Comparison of ENCODE assay signal across 8 cellular contexts in genomic region chr2:19362652-19363473, GRCh38. TPM values are rescaled to one million over a fixed set of nuclear protein-coding genes. Genes with fewer than 3 reads are reported as not detected.
DNase-seq lines count a peak whose midpoint lies in the region; ATAC-seq and TF ChIP-seq lines count a peak whose summit lies in the region.

No MANE protein-coding gene starts in this region.

- TF ChIP-seq CTCF in GM10266 (IDR thresholded peaks at IDR 0.05; ENCODE audit: control insufficient read depth, insufficient read depth, low read depth, missing control alignments) (peak; percentile 60), fibroblast of lung (conservative IDR thresholded peaks at IDR 0.05 in 1 of 2, IDR thresholded peaks at IDR 0.05 in 1 of 2; ENCODE audit: low read depth in 1 of 2, low read length in 2 of 2) (peak; percentile 81), tibial nerve (IDR thresholded peaks at IDR 0.05) (peak; percentile 66 to 88 (median 82))

- H3K36me3 ChIP-seq in fibroblast of lung (ENCODE audit: control insufficient read depth, insufficient read depth, low read length) (no peaks in the 10 kb centered on the region), tibial nerve (no peaks in the 10 kb centered on the region)

- ATAC-seq in HG03135 (IDR thresholded peaks at IDR 0.05; ENCODE audit: unreplicated experiment) (peak; percentile 56), naive B cell (ENCODE audit: low read depth in 2 of 2) (peak; percentile 38 to 39)

- peak overlapping the region; percentile 65 for H3K27ac ChIP-seq in fibroblast of lung (ENCODE audit: insufficient read depth, low read length)
- peak overlapping the region in 2 of 4 donors; percentile 0 to 17 for H3K27ac ChIP-seq in tibial nerve

- H3K9me3 Mint-ChIP-seq in activated CD4-positive, alpha-beta memory T cell treated with anti-CD3 and anti-CD28 coated beads, Interleukin-2, amount 10 ng/mL, durations not matched to agents 7 days and 5 days: no peaks in the 10 kb centered on the region
- no peaks in the 10 kb centered on the region for H3K9me3 Mint-ChIP-seq in naive B cell

- H3K79me2 ChIP-seq in fibroblast of lung (ENCODE audit: control insufficient read depth, insufficient read depth, low read length): peaks cover 5% of the 10 kb centered on the region

- H3K4me3 ChIP-seq in fibroblast of lung (replicated peaks in 1 of 4; ENCODE audit: control extremely low read depth in 1 of 4, insufficient read depth in 1 of 4, low read depth in 3 of 4, low read length in 4 of 4): peak overlapping the region; percentile 47 to 86 (median 73)
- peak overlapping the region; percentile 39 to 57 (median 51) for H3K4me3 ChIP-seq in tibial nerve

- peak overlapping the region; percentile 53 for H3K9ac ChIP-seq in fibroblast of lung (ENCODE audit: insufficient read depth, low read length)

- no peaks in the 10 kb centered on the region for H3K9me3 ChIP-seq in fibroblast of lung (ENCODE audit: control insufficient read depth, insufficient read depth, low read depth, low read length)
- no peaks in the 10 kb centered on the region for H3K9me3 ChIP-seq in tibial nerve

- TF ChIP-seq EP300 in tibial nerve (IDR thresholded peaks at IDR 0.05): no peak

- DNase-seq in A172 (ENCODE audit: low spot score): peak; percentile 84
- DNase-seq in GM10266 (ENCODE audit: extremely low spot score): peak; percentile 53
- DNase-seq in NCI-H345 (lab: John Stamatoyannopoulos, UW): peak; percentile 89
- peak; percentile 41 for DNase-seq in activated CD4-positive, alpha-beta memory T cell treated with anti-CD3 and anti-CD28 coated beads, Interleukin-2, amount 10 ng/mL, durations not matched to agents 7 days and 5 days
- peak; percentile 71 to 92 for DNase-seq in fibroblast of lung (ENCODE audit: low read depth in 2 of 2)
- no peak for DNase-seq in naive B cell
- peak; percentile 52 to 81 for DNase-seq in tibial nerve (ENCODE audit: low spot score in 2 of 2)

- H3K36me3 Mint-ChIP-seq in activated CD4-positive, alpha-beta memory T cell treated with anti-CD3 and anti-CD28 coated beads, Interleukin-2, amount 10 ng/mL, durations not matched to agents 7 days and 5 days (ENCODE audit: low read depth): no peaks in the 10 kb centered on the region
- no peaks in the 10 kb centered on the region for H3K36me3 Mint-ChIP-seq in naive B cell

- POLR2A ChIA-PET in activated CD4-positive, alpha-beta memory T cell treated with anti-CD3 and anti-CD28 coated beads, Interleukin-2, amount 10 ng/mL, durations not matched to agents 7 days and 5 days (lab: Charles Lee): no interaction called here

- H3K27me3 ChIP-seq in fibroblast of lung (ENCODE audit: control insufficient read depth, insufficient read depth, low read length) (no peaks in the 10 kb centered on the region), tibial nerve (peaks cover 0 to 60% of the 10 kb centered on the region in 2 donors)

- CTCF ChIA-PET in activated CD4-positive, alpha-beta memory T cell treated with anti-CD3 and anti-CD28 coated beads, Interleukin-2, amount 10 ng/mL, durations not matched to agents 7 days and 5 days (lab: Charles Lee): interaction anchor here (1.1 kb wide), 1 partner anchor 12 kb away, joined by 3 read pairs; no protein-coding TSS in a partner anchor

- peaks cover 2% of the 10 kb centered on the region for H3K4me1 ChIP-seq in fibroblast of lung (ENCODE audit: control insufficient read depth, extremely low read depth, insufficient read depth, low read length)
- H3K4me1 ChIP-seq in tibial nerve: peaks cover 0 to 35% (median 10%) of the 10 kb centered on the region in 4 donors

- H2AFZ ChIP-seq in fibroblast of lung (ENCODE audit: low read length): peak overlapping the region; percentile 85

- peaks cover 83% of the 10 kb centered on the region for H3K27me3 Mint-ChIP-seq in activated CD4-positive, alpha-beta memory T cell treated with anti-CD3 and anti-CD28 coated beads, Interleukin-2, amount 10 ng/mL, durations not matched to agents 7 days and 5 days
- peaks cover 27 to 42% (median 34%) of the 10 kb centered on the region in 3 donors for H3K27me3 Mint-ChIP-seq in naive B cell

- no peak for TF ChIP-seq POLR2A in tibial nerve (IDR thresholded peaks at IDR 0.05)

- H3K4me2 ChIP-seq in fibroblast of lung (ENCODE audit: extremely low read depth, insufficient read depth, low read length): peak overlapping the region; percentile 94

- no peak overlapping the region for H3K27ac Mint-ChIP-seq in activated CD4-positive, alpha-beta memory T cell treated with anti-CD3 and anti-CD28 coated beads, Interleukin-2, amount 10 ng/mL, durations not matched to agents 7 days and 5 days
- peak overlapping the region; percentile 36 to 96 (median 86) for H3K27ac Mint-ChIP-seq in naive B cell

- H4K20me1 ChIP-seq in fibroblast of lung (ENCODE audit: control insufficient read depth, extremely low read depth, insufficient read depth, low read length): no peaks in the 10 kb centered on the region

- peak overlapping the region; percentile 76 for H3K4me3 Mint-ChIP-seq in activated CD4-positive, alpha-beta memory T cell treated with anti-CD3 and anti-CD28 coated beads, Interleukin-2, amount 10 ng/mL, durations not matched to agents 7 days and 5 days
- H3K4me3 Mint-ChIP-seq in naive B cell: peak overlapping the region; percentile 88 to 97 (median 95)

- H3K4me1 Mint-ChIP-seq in activated CD4-positive, alpha-beta memory T cell treated with anti-CD3 and anti-CD28 coated beads, Interleukin-2, amount 10 ng/mL, durations not matched to agents 7 days and 5 days: peaks cover 27% of the 10 kb centered on the region
- peaks cover 33 to 49% (median 39%) of the 10 kb centered on the region in 3 donors for H3K4me1 Mint-ChIP-seq in naive B cell

- 1% methylated on average over 35 of the region's 35 CpGs for WGBS in tibial nerve, 2 donors

RNA-seq across cellular contexts. Expression of gene OSR1, which starts 4.4 kb away (rescaled TPM):
- 6.3 and 8.1 TPM in 2 replicates for total RNA-seq in A172 (2014; rRNA removed; shearing (Covaris generic))
- not detected for total RNA-seq in activated CD4-positive, alpha-beta memory T cell treated with anti-CD3 and anti-CD28 coated beads, Interleukin-2, amount 10 ng/mL, durations not matched to agents 7 days and 5 days
- 13.4 and 17.7 TPM in 2 replicates for total RNA-seq in fibroblast of lung
- 11.3 and 14.7 TPM in 2 replicates for polyA plus RNA-seq in fibroblast of lung
- 17.2 and 25.8 TPM in 2 replicates for polyA plus RNA-seq in fibroblast of lung (2012)
- 15.5 and 17.2 TPM in 2 replicates for polyA minus RNA-seq in fibroblast of lung (ENCODE audit: low replicate concordance)
- not detected for polyA plus RNA-seq in naive B cell (ENCODE audit: low read depth in 6 of 6)
- total RNA-seq in tibial nerve: 10 to 100 TPM in 3 of 4 donors, 1 to 10 TPM in 1; 8.5 to 22.7 (median 17.9) TPM
